26 cellular contexts compared by ENCODE assay signal in genomic region chr18:8689431-8689830, GRCh38. TPM values are rescaled to one million over a fixed set of nuclear protein-coding genes. Genes with fewer than 3 reads are reported as not detected.
A peak's percentile ranks its signal among the peaks of the same experiment; 100 is the strongest.
DNase-seq lines count a peak whose midpoint lies in the region; ATAC-seq, FAIRE-seq and TF ChIP-seq lines count a peak whose summit lies in the region.
"Had no signal": no experiment of that assay in that cellular context is flagged by ENCODE, and none has a peak within 500 bp of the region (broad histone marks: within the 10 kb centered on the region; RNA-seq: fewer than 3 reads in every experiment).

No MANE protein-coding gene starts in this region.

- CTCF ChIA-PET in K562 (lab: Yijun Ruan, JAX; ENCODE audit: low intra/inter-chr PET ratio), result no interaction called here

- H4K20me1 ChIP-seq in K562 (replicated peaks; ENCODE audit: control insufficient read depth, insufficient read depth, low read length), result no peaks in the 10 kb centered on the region

- peak overlapping the region; percentile 18; the same call in 1 of the 2 replicates for H2AFZ ChIP-seq in K562 (ENCODE audit: low read depth, low read length)

- H3K9ac ChIP-seq in K562 (ENCODE audit: insufficient read depth in 1 of 2, low read depth in 2 of 2, low read length in 2 of 2) (no peak overlapping the region), mesendoderm (ENCODE audit: low read length) (no peak overlapping the region)

- no peak for ATAC-seq in K562
- ATAC-seq: PC-3, Right ventricle myocardium inferior, SK-N-SH treated with all-trans-retinoic acid at 6 μM for 48 hours had no signal

- TF ChIP-seq EP300 in K562 (IDR thresholded peaks at IDR 0.05; ENCODE audit: low read length), result no peak

- no TSS peak for BruUV-seq in K562 (replicated peaks; lab: Mats Ljungman, UMichigan)

- 19% methylated on average over 9 of the region's 9 CpGs for WGBS in K562 (ENCODE audit: insufficient coverage, low coverage, missing lambda C conversion rate)
- WGBS in mesendoderm (ENCODE audit: extremely low coverage, insufficient coverage, low lambda C conversion rate), result no CpG with 5 or more reads among the region's 9 CpGs

- H2AK5ac ChIP-seq in mesendoderm (ENCODE audit: low read length), result no peak overlapping the region

- H3K27ac ChIP-seq in K562 (ENCODE audit: extremely low read depth, low read depth, low read length) (no peak overlapping the region), mesendoderm (ENCODE audit: low read depth, low read length) (no peak overlapping the region)
- H3K27ac ChIP-seq: 22Rv1, SJCRH30 had no signal

- no peak overlapping the region for H2BK5ac ChIP-seq in mesendoderm (ENCODE audit: low read length)

- no peaks in the 10 kb centered on the region for H3K79me1 ChIP-seq in mesendoderm (ENCODE audit: low read length)

- H3K9me3 ChIP-seq in K562 (replicated peaks; ENCODE audit: control insufficient read depth, insufficient read depth, low read depth, low read length), result no peaks in the 10 kb centered on the region
- H3K9me3 ChIP-seq: BE2C, MG63, SJCRH30 had no signal

- FAIRE-seq in K562 (lab: Jason Lieb, UNC), result no peak
- FAIRE-seq: GM12892, H54 had no signal

- H3K4me3 ChIP-seq in K562 (no peak overlapping the region), mesendoderm (ENCODE audit: low read length) (no peak overlapping the region)
- H3K4me3 ChIP-seq: MG63, SJCRH30 had no signal

- no peaks in the 10 kb centered on the region for H3K36me3 ChIP-seq in K562 (ENCODE audit: control insufficient read depth, insufficient read depth, low read length)
- no peaks in the 10 kb centered on the region for H3K36me3 ChIP-seq in mesendoderm (ENCODE audit: control insufficient read depth, insufficient read depth, low read length)
- H3K36me3 ChIP-seq: BE2C, MG63, SJCRH30 had no signal

- no peak overlapping the region for H3K23ac ChIP-seq in mesendoderm (ENCODE audit: low read length)

- DNase-seq in DMS79 treated with DMSO at 0.1 percent for 48 hours (lab: John Stamatoyannopoulos, UW) (peak; percentile 44), DMS79 (lab: John Stamatoyannopoulos, UW) (no peak), K562 (ENCODE audit: extremely low read depth in 1 of 4, low spot score in 3 of 4) (no peak), mesendoderm (no peak), Ammon's horn (ENCODE audit: low spot score) (no peak), NCI-H1930 (lab: John Stamatoyannopoulos, UW) (no peak), NCI-H69 (lab: John Stamatoyannopoulos, UW) (no peak)
- DNase-seq: BE2C; CD8-positive, alpha-beta memory T cell; DMS 273 treated with DMSO at 0.1 percent for 48 hours; DND-41; KG1; MG63; NCI-H1105 treated with DMSO at 0.1 percent for 48 hours; NCI-H2029 treated with DMSO at 0.1 percent for 48 hours; NCI-H2171 treated with DMSO at 0.1 percent for 48 hours; NCI-H524; NCI-H774; PC-3; SJCRH30 had no signal

- no peak for TF ChIP-seq RAD21 in K562 (CRISPR knock-in tag; conservative IDR thresholded peaks at IDR 0.05 in 1 of 2, IDR thresholded peaks at IDR 0.05 in 1 of 2)

- peaks cover 10 to 19% of the 10 kb centered on the region in 2 experiments; a peak in 4 of 5 replicates for H3K27me3 ChIP-seq in K562 (ENCODE audit: control insufficient read depth in 2 of 2, insufficient read depth in 2 of 2, low read length in 2 of 2)
- H3K27me3 ChIP-seq in mesendoderm (ENCODE audit: insufficient read depth, low read length, poor library complexity), result no peaks in the 10 kb centered on the region
- H3K27me3 ChIP-seq: BE2C, MG63, SJCRH30 had no signal

- H3K79me2 ChIP-seq in K562 (ENCODE audit: control insufficient read depth, insufficient read depth, low read length) (no peaks in the 10 kb centered on the region), mesendoderm (ENCODE audit: control insufficient read depth, insufficient read depth, low read length) (no peaks in the 10 kb centered on the region)

- H4K5ac ChIP-seq in mesendoderm (ENCODE audit: low read length), result no peak overlapping the region

- in situ Hi-C loops in K562 (cut with MboI), result no loop called here

- POLR2A ChIA-PET in K562 (lab: Yijun Ruan, JAX), result interaction anchor here (0.6 to 1.9 kb wide), 3 partner anchors 15 to 55 kb away, joined by 3 to 5 read pairs (median 3); no protein-coding TSS in a partner anchor

- H3K9me1 ChIP-seq in K562 (ENCODE audit: control insufficient read depth, insufficient read depth, low read length), result no peaks in the 10 kb centered on the region

- no peak overlapping the region for H3K18ac ChIP-seq in mesendoderm (ENCODE audit: low read length)

- no peak overlapping the region for H2BK15ac ChIP-seq in mesendoderm (replicated peaks; ENCODE audit: low read depth)

- no peak for TF ChIP-seq CTCF in K562 (IDR thresholded peaks at IDR 0.05 in 2 of 3, conservative IDR thresholded peaks at IDR 0.05 in 1 of 3; ENCODE audit: insufficient read depth in 2 of 3, low read depth in 1 of 3, low read length in 3 of 3)

- H3K4ac ChIP-seq in mesendoderm (ENCODE audit: low read depth, low read length), result no peak overlapping the region

- H4K8ac ChIP-seq in mesendoderm (ENCODE audit: low read depth, low read length), result no peak overlapping the region

- peak overlapping the region; percentile 65 for H3K56ac ChIP-seq in mesendoderm (ENCODE audit: low read length)

- H3K4me1 ChIP-seq in K562 (replicated peaks in 1 of 2; ENCODE audit: control insufficient read depth in 2 of 2, insufficient read depth in 2 of 2, low read length in 2 of 2) (no peaks in the 10 kb centered on the region; a peak in 3 of 5 replicates), mesendoderm (ENCODE audit: control insufficient read depth, low read depth, low read length) (peaks cover 7% of the 10 kb centered on the region)
- H3K4me1 ChIP-seq: BE2C, SJCRH30 had no signal

- no peak for TF ChIP-seq POLR2A in K562 (conservative IDR thresholded peaks at IDR 0.05)

- intact Hi-C loops in K562 (cut with micrococcal nuclease), result loop anchor here (10.0 kb wide), 1 partner anchor 105 kb away; no protein-coding TSS in a partner anchor

- H3K4me2 ChIP-seq in K562 (ENCODE audit: insufficient read depth, low read length) (no peak overlapping the region), mesendoderm (ENCODE audit: low read length) (no peak overlapping the region)

- H2BK120ac ChIP-seq in mesendoderm (ENCODE audit: low read depth, low read length), result no peak overlapping the region

TF ChIP-seq in K562, 482 proteins besides CTCF, POLR2A, EP300 and RAD21:
- TF ChIP-seq ATF7 (IDR thresholded peaks at IDR 0.05) (peak; percentile 59; the same call in 1 of the 2 replicates), ZC3H8 (IDR thresholded peaks at IDR 0.05) (no peak), JUND (IDR thresholded peaks at IDR 0.05; ENCODE audit: borderline replicate concordance, low read depth, low read length) (no peak), JUND (tag; IDR thresholded peaks at IDR 0.05; ENCODE audit: borderline replicate concordance, low read depth, low read length) (peak; percentile 41; the same call in 2 of the 3 replicates), ATF3 (IDR thresholded peaks at IDR 0.05) (peak; percentile 71), ATF3 (CRISPR knock-in tag; conservative IDR thresholded peaks at IDR 0.05) (no peak), ATF1 (CRISPR knock-in tag; IDR thresholded peaks at IDR 0.05) (no peak), ATF1 (tag; IDR thresholded peaks at IDR 0.05) (peak; percentile 28; the same call in 1 of the 2 replicates)

RNA-seq across cellular contexts. Expression of gene MTCL1, which starts 15.9 kb away (rescaled TPM):
- total RNA-seq in K562 (2011; cell fraction: chromatin; rRNA removed; ENCODE audit: low replicate concordance), result 26.9 and 56.2 TPM in 2 replicates
- total RNA-seq in K562 (2011; cell fraction: nucleolus; rRNA removed), result 10.2 and 11.4 TPM in 2 replicates
- 21.6 and 32.3 TPM in 2 replicates for total RNA-seq in K562 (2011; cell fraction: nucleoplasm; rRNA removed)
- total RNA-seq in K562 (2014; rRNA removed), result 3.7 and 4.6 TPM in 2 replicates
- 6.8 and 7.4 TPM in 2 replicates for total RNA-seq in K562 (2014; rRNA removed; fragmentation: Illumina TruSeq; extraction: Trizol)
- total RNA-seq in K562 (2015; rRNA removed; fragmentation: Illumina TruSeq; extraction: Trizol), result 3.7 and 4.9 TPM in 2 replicates
- total RNA-seq in K562 (2021), result 5.4 and 5.9 TPM in 2 replicates
- polyA plus RNA-seq in K562 (2011; rRNA removed), result 6.5 and 16.6 TPM in 2 replicates
- 3.4 and 9.5 TPM in 2 replicates for polyA plus RNA-seq in K562 (2011; cell fraction: cytosol; rRNA removed)
- 20.4 and 52.0 TPM in 2 replicates for polyA plus RNA-seq in K562 (2011; cell fraction: nucleus; rRNA removed)
- polyA plus RNA-seq in K562 (2012), result 4.6 and 4.8 TPM in 2 replicates
- polyA plus RNA-seq in K562 (2014; fragmentation: Illumina TruSeq; extraction: Trizol), result 4.5 and 5.0 TPM in 2 replicates
- polyA plus RNA-seq in K562 (2014; fragmentation: Nextera tagmentation; extraction: Ambion mirVana), result under 1 TPM; 0.21 to 0.38 TPM
- polyA plus RNA-seq in K562 (2014; rRNA removed), result 3.0 and 5.5 TPM in 2 replicates
- 21.5 and 39.2 TPM in 2 replicates for polyA minus RNA-seq in K562 (2011; rRNA and poly(A)+ RNA removed)
- 3.7 and 16.8 TPM in 2 replicates for polyA minus RNA-seq in K562 (2011; cell fraction: cytosol; rRNA and poly(A)+ RNA removed)
- polyA minus RNA-seq in K562 (2011; cell fraction: nucleus; rRNA and poly(A)+ RNA removed), result 14.9 and 54.1 TPM in 2 replicates
- 34.1 TPM for polyA plus RNA-seq in mesendoderm (2013, experiment 1 of 2)
- 35.6 TPM for polyA plus RNA-seq in mesendoderm (2013, experiment 2 of 2)
- polyA plus RNA-seq: CD14-positive monocyte; CD8-positive, alpha-beta memory T cell had no signal
